17 cellular contexts compared by ENCODE assay signal in the genomic region with DNA sequence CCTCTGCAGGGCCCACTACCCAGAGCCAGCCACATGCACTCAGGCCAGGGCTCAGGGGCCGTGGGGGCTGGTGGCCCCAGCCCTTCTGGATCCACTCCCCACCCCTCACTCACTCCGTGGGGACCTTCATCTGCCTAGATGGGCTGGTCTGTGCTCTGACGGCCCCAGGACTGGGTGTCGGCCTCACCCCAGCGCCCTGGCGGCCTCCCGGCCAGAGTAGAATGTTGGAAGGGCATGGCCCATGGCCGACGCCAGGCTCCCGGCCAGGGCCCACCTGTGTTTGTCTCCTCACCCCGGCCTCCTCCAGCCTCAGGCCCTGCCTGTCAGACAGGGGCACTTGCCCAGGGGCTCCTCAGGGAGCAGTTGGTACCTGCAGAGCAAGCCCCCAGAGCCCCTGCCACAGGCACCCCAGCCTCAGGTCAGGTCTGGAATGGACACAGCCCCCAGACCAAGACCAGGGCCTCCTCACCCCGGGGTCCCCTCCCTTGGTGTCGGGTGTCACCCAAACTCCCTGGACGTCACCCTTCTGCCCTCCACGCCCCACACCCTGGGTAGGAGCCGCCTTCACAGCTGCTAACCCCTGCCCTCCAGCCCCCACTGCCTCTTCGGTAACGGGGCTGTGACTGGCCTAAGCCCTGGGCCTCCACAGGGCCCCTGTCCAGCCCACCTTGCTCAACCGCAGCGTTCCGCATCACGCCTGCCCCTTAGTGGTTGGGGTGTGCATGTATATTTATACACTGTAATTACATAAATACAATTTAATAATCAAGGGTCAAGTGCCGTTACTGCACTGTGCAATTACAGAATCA.
DNase-seq lines count a peak whose midpoint lies in the region; TF ChIP-seq lines count a peak whose summit lies in the region.
"Had no signal": no experiment of that assay in that cellular context is flagged by ENCODE, and none has a peak within 500 bp of the region (broad histone marks: within the 10 kb centered on the region; RNA-seq: fewer than 3 reads in every experiment).

No MANE protein-coding gene starts in this region.

- H3K36me3 ChIP-seq in DOHH2 (ENCODE audit: control insufficient read depth, low read length) (no peaks in the 10 kb centered on the region), NT2/D1 (ENCODE audit: insufficient read depth, insufficient read length, low read length) (no peaks in the 10 kb centered on the region)
- H3K36me3 ChIP-seq: heart left ventricle, right atrium auricular region had no signal

- no peaks in the 10 kb centered on the region for H4K20me1 ChIP-seq in DOHH2 (ENCODE audit: control insufficient read depth, insufficient read depth, low read depth, low read length)

- peaks cover 32% of the 10 kb centered on the region for H3K27me3 ChIP-seq in DOHH2 (ENCODE audit: control insufficient read depth, low read length)
- H3K27me3 ChIP-seq in NT2/D1 (ENCODE audit: insufficient read depth, insufficient read length), result peaks cover 27% of the 10 kb centered on the region

- in situ Hi-C loops in GM13976 (cut with MboI; ENCODE audit: low sequenced_read_pairs, unreplicated experiment), result loop anchor here (10.0 kb wide), 1 partner anchor 234 kb away; no protein-coding TSS in a partner anchor

- TF ChIP-seq CTCF in 22Rv1 (IDR thresholded peaks at IDR 0.05) (peak; percentile 37), DOHH2 (IDR thresholded peaks at IDR 0.05; ENCODE audit: low read depth, low read length, poor library complexity, severe bottlenecking) (peak; percentile 51), fibroblast of pulmonary artery (IDR thresholded peaks at IDR 0.05; ENCODE audit: low read length, missing control alignments) (peak; percentile 3), GM13976 (IDR thresholded peaks at IDR 0.05; ENCODE audit: borderline replicate concordance, control extremely low read depth, extremely low read depth, insufficient read depth, missing control alignments) (no peak)

- H3K9me3 ChIP-seq in DOHH2 (ENCODE audit: control insufficient read depth, insufficient read depth, low read length), result no peaks in the 10 kb centered on the region
- H3K9me3 ChIP-seq in NT2/D1 (ENCODE audit: insufficient read depth, low read length), result no peaks in the 10 kb centered on the region
- H3K9me3 ChIP-seq: heart left ventricle, right atrium auricular region had no signal

- no peaks in the 10 kb centered on the region for H3K9me2 ChIP-seq in DOHH2 (replicated peaks; ENCODE audit: control insufficient read depth, low read length)

- peaks cover 50% of the 10 kb centered on the region for H3K4me1 ChIP-seq in DOHH2 (ENCODE audit: control insufficient read depth, low read length)
- H3K4me1 ChIP-seq in NT2/D1 (ENCODE audit: insufficient read depth, insufficient read length), result peaks cover 42% of the 10 kb centered on the region

- no peaks in the 10 kb centered on the region for H3F3A ChIP-seq in DOHH2 (ENCODE audit: control insufficient read depth, insufficient read depth)

- no peaks in the 10 kb centered on the region for H3K79me2 ChIP-seq in DOHH2 (ENCODE audit: control insufficient read depth, low read length)

- H3K4me3 ChIP-seq in DOHH2 (ENCODE audit: low read length) (no peak overlapping the region), NT2/D1 (ENCODE audit: insufficient read length, low read depth) (no peak overlapping the region), fibroblast of pulmonary artery (replicated peaks; ENCODE audit: low read depth, low read length) (no peak overlapping the region)
- H3K4me3 ChIP-seq: heart left ventricle, right atrium auricular region had no signal

- H3K4me2 ChIP-seq in DOHH2 (ENCODE audit: low read length), result no peak overlapping the region

- H3K9ac ChIP-seq in NT2/D1 (ENCODE audit: insufficient read length, low read depth), result peak overlapping the region; percentile 42

- H3K27ac ChIP-seq in 22Rv1, result no peak overlapping the region
- no peak overlapping the region for H3K27ac ChIP-seq in DOHH2 (ENCODE audit: low read depth, low read length)
- H3K27ac ChIP-seq: heart left ventricle, right atrium auricular region had no signal

- no peak for DNase-seq in NT2/D1 (ENCODE audit: low read depth, low spot score)
- DNase-seq in fibroblast of pulmonary artery (ENCODE audit: low read depth), result peak; percentile 13
- no peak for DNase-seq in OCI-M1 (lab: John Stamatoyannopoulos, UW)
- DNase-seq in GM13976 (ENCODE audit: low spot score), result no peak
- no peak for DNase-seq in dedifferentiated amniotic fluid mesenchymal stem cell (ENCODE audit: extremely low spot score)
- no peak for DNase-seq in retina
- DNase-seq: activated CD4-positive, alpha-beta T cell treated with anti-CD3 and anti-CD28 coated beads for 4 hours; activated CD8-positive, alpha-beta memory T cell treated with anti-CD3 and anti-CD28 coated beads, Interleukin-2, amount 50 U/mL, for 48 hours; activated gamma-delta T cell treated with Interleukin-2 at 50 U/mL for 16 hours; caudate nucleus; effector CD8-positive, alpha-beta T cell; heart left ventricle; immature natural killer cell; NCI-H2171 had no signal
